8 cellular contexts compared by ENCODE assay signal in the genomic region with DNA sequence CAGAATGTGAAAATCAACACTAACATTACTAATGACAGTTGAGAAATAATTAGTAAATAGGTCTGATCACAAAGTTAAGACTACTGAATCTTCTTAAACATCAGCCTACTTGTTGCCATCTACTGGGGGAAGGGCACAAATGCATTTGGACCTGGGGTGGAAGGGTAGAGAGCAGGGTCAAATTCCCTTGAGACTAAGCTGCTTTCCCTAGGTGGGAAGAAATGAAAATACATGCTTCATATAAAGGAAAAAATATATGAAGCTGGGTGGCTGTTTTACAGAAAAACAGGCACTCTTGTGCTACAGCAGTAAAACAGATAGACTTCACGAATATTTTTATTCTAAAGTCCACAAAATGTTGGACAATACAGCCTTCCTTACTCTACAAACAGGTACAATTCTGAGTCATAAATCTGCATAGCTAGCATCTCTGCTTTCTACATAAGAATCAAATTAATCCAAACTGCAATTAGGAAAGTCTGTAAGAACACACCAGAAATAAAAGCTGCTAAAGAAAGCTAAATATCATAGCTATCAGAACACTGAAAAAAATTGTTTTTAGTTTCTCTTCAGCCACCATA. TPM values are rescaled to one million over a fixed set of nuclear protein-coding genes. Genes with fewer than 3 reads are reported as not detected.
DNase-seq lines count a peak whose midpoint lies in the region; ATAC-seq and TF ChIP-seq lines count a peak whose summit lies in the region.

No MANE protein-coding gene starts in this region.

- intact Hi-C loops in heart right ventricle (cut with DNase I) (loop anchor here in 3 of 10 donors (5.0 to 10.0 kb wide), 3 partner anchors 106 to 129 kb away; no protein-coding TSS in a partner anchor), Right ventricle myocardium inferior (cut with DNase I) (no loop called here), OCI-LY7 (cut with micrococcal nuclease; ENCODE audit: unreplicated experiment) (loop anchor here (2.0 kb wide), 1 partner anchor 110 kb away; no protein-coding TSS in a partner anchor)

- H3K9me3 ChIP-seq in heart right ventricle (no peaks in the 10 kb centered on the region), OCI-LY7 (ENCODE audit: low read length) (no peaks in the 10 kb centered on the region), smooth muscle cell (replicated peaks; ENCODE audit: low read depth) (no peaks in the 10 kb centered on the region)

- H3K9me2 ChIP-seq in OCI-LY7 (ENCODE audit: insufficient read depth, low read length): no peaks in the 10 kb centered on the region

- TF ChIP-seq CTCF in heart right ventricle (IDR thresholded peaks at IDR 0.05): peak in 6 of 9 donors; percentile 9 to 50 (median 42)
- peak; percentile 79 for TF ChIP-seq CTCF in OCI-LY7 (conservative IDR thresholded peaks at IDR 0.05; ENCODE audit: low read length)
- peak; percentile 35 for TF ChIP-seq CTCF in epithelial cell of esophagus (IDR thresholded peaks at IDR 0.05; ENCODE audit: insufficient read depth, low read depth, low read length, missing control alignments)
- TF ChIP-seq CTCF in smooth muscle cell (IDR thresholded peaks at IDR 0.05; ENCODE audit: borderline replicate concordance, insufficient read depth, poor library complexity, severe bottlenecking): peak; percentile 11

- DNase-seq in heart right ventricle: no peak
- no peak for DNase-seq in Right ventricle myocardium inferior (ENCODE audit: missing footprints)
- DNase-seq in OCI-LY7 (ENCODE audit: low spot score): peak; percentile 64
- peak; percentile 21 for DNase-seq in epithelial cell of esophagus (ENCODE audit: low read depth)
- DNase-seq in smooth muscle cell (lab: John Stamatoyannopoulos, UW; ENCODE audit: unreplicated experiment): no peak
- DNase-seq in NK-92 (lab: John Stamatoyannopoulos, UW; ENCODE audit: unreplicated experiment): no peak
- DNase-seq in KG1 (lab: John Stamatoyannopoulos, UW): no peak

- H3K4me1 ChIP-seq in heart right ventricle: peaks cover 2 to 86% (median 63%) of the 10 kb centered on the region in 9 donors
- peaks cover 31% of the 10 kb centered on the region for H3K4me1 ChIP-seq in OCI-LY7 (ENCODE audit: insufficient read depth, low read length, poor library complexity, severe bottlenecking)
- H3K4me1 ChIP-seq in smooth muscle cell (ENCODE audit: low read depth): peaks cover 7% of the 10 kb centered on the region

- peaks cover 44% of the 10 kb centered on the region for H4K20me1 ChIP-seq in OCI-LY7 (ENCODE audit: insufficient read depth, low read length)
- peaks cover 100% of the 10 kb centered on the region for H4K20me1 ChIP-seq in smooth muscle cell (ENCODE audit: low read depth)

- POLR2A ChIA-PET in OCI-LY7 (lab: Charles Lee): interaction anchor here (0.6 to 2.2 kb wide), 6 partner anchors 8 to 567 kb away, joined by 3 to 10 read pairs (median 4); a partner anchor contains a TSS

- H2AFZ ChIP-seq in OCI-LY7 (ENCODE audit: low read length) (no peak overlapping the region), smooth muscle cell (ENCODE audit: low read depth) (no peak overlapping the region)

- ATAC-seq in heart right ventricle (peak in 1 of 8 donors; percentile 51), Right ventricle myocardium inferior (no peak), HG02588 (IDR thresholded peaks at IDR 0.05; ENCODE audit: unreplicated experiment) (peak; percentile 72)

- H3F3A ChIP-seq in smooth muscle cell (ENCODE audit: low read depth): peaks cover 7% of the 10 kb centered on the region

- H3K36me3 ChIP-seq in heart right ventricle (peaks cover 0 to 38% (median 10%) of the 10 kb centered on the region in 9 donors), OCI-LY7 (ENCODE audit: insufficient read depth, low read length) (peaks cover 39% of the 10 kb centered on the region), smooth muscle cell (ENCODE audit: low read depth) (peaks cover 9% of the 10 kb centered on the region)

- no TSS peak for BruUV-seq in OCI-LY7 (replicated peaks; lab: Mats Ljungman, UMichigan)

- no peak overlapping the region for H3K4me3 ChIP-seq in heart right ventricle
- no peak overlapping the region for H3K4me3 ChIP-seq in OCI-LY7 (ENCODE audit: low read depth, low read length, poor library complexity, severe bottlenecking)
- no peak overlapping the region for H3K4me3 ChIP-seq in epithelial cell of esophagus (ENCODE audit: low read length)
- H3K4me3 ChIP-seq in smooth muscle cell: no peak overlapping the region

- no peak overlapping the region for H3K9ac ChIP-seq in smooth muscle cell (ENCODE audit: low read depth)

- H3K27me3 ChIP-seq in heart right ventricle: no peaks in the 10 kb centered on the region
- no peaks in the 10 kb centered on the region for H3K27me3 ChIP-seq in smooth muscle cell (ENCODE audit: low read depth)

- H3K4me2 ChIP-seq in OCI-LY7 (ENCODE audit: low read length): peak overlapping the region; percentile 28
- H3K4me2 ChIP-seq in smooth muscle cell: peak overlapping the region; percentile 15

- H3K27ac ChIP-seq in heart right ventricle: no peak overlapping the region
- no peak overlapping the region for H3K27ac ChIP-seq in OCI-LY7 (ENCODE audit: low read depth, low read length, poor library complexity, severe bottlenecking)
- H3K27ac ChIP-seq in smooth muscle cell (ENCODE audit: low read depth): peak overlapping the region; percentile 10

- CTCF ChIA-PET in OCI-LY7 (lab: Charles Lee; ENCODE audit: unreplicated experiment): no interaction called here

- peaks cover 85% of the 10 kb centered on the region for H3K79me2 ChIP-seq in OCI-LY7 (ENCODE audit: insufficient read depth, low read depth, low read length)
- peaks cover 99% of the 10 kb centered on the region for H3K79me2 ChIP-seq in smooth muscle cell (ENCODE audit: low read depth)

- 68 to 82% methylated on average over 1 of the region's 1 CpG for WGBS in heart right ventricle, 2 donors
- 48% methylated on average over 1 of the region's 1 CpG for WGBS in smooth muscle cell (ENCODE audit: low lambda C conversion rate)

RNA-seq across cellular contexts. Expression of a gene that starts 10.9 kb away (rescaled TPM):
- total RNA-seq in heart right ventricle: 100 to 1,000 TPM; 152 to 247 (median 202) TPM
- polyA plus RNA-seq in heart right ventricle: 10 to 100 TPM; 15.6 to 25.3 TPM
- total RNA-seq in Right ventricle myocardium inferior: 180 TPM
- total RNA-seq in OCI-LY7 (2014; rRNA removed; shearing (Covaris generic)): 80.0 and 94.0 TPM in 2 replicates
- 175 and 185 TPM in 2 replicates for total RNA-seq in OCI-LY7 (2022)
- 103 and 149 TPM in 2 replicates for total RNA-seq in smooth muscle cell
- polyA plus RNA-seq in smooth muscle cell: 30.2 and 45.5 TPM in 2 replicates

RNA-seq across cellular contexts. Expression of a gene that starts 11.4 kb away (rescaled TPM):
- total RNA-seq in heart right ventricle (1 to 10 TPM in 8 of 10 donors, under 1 TPM in 2; 0.59 to 1.4 (median 1.2) TPM), Right ventricle myocardium inferior (0.62 TPM), OCI-LY7 (2022) (2.6 and 2.9 TPM in 2 replicates), smooth muscle cell (8.8 and 13.8 TPM in 2 replicates)
- polyA plus RNA-seq in heart right ventricle (1 to 10 TPM in 1 of 2 donors, under 1 TPM in 1; 0.15 to 1.1 TPM), smooth muscle cell (5.4 and 9.3 TPM in 2 replicates)
- 1.6 and 2.5 TPM in 2 replicates for total RNA-seq in OCI-LY7 (2014; rRNA removed; shearing (Covaris generic))

Comparison
In these comparisons a context has a peak if more than half of its experiments do, and no peak if none do; other contexts are left out.
1. DNase-seq: peak in OCI-LY7 (single experiment) and epithelial cell of esophagus (single experiment); none in heart right ventricle (0 of 2), Right ventricle myocardium inferior (single experiment), smooth muscle cell (single experiment), NK-92 (single experiment) and KG1 (single experiment).
2. CTCF ChIP-seq: peak in every context shown above with its lines; median percentile 79 in OCI-LY7; 42 in heart right ventricle; 35 in epithelial cell of esophagus; 11 in smooth muscle cell.